Comparison of ENCODE assay signal across 8 cellular contexts in the genomic region with DNA sequence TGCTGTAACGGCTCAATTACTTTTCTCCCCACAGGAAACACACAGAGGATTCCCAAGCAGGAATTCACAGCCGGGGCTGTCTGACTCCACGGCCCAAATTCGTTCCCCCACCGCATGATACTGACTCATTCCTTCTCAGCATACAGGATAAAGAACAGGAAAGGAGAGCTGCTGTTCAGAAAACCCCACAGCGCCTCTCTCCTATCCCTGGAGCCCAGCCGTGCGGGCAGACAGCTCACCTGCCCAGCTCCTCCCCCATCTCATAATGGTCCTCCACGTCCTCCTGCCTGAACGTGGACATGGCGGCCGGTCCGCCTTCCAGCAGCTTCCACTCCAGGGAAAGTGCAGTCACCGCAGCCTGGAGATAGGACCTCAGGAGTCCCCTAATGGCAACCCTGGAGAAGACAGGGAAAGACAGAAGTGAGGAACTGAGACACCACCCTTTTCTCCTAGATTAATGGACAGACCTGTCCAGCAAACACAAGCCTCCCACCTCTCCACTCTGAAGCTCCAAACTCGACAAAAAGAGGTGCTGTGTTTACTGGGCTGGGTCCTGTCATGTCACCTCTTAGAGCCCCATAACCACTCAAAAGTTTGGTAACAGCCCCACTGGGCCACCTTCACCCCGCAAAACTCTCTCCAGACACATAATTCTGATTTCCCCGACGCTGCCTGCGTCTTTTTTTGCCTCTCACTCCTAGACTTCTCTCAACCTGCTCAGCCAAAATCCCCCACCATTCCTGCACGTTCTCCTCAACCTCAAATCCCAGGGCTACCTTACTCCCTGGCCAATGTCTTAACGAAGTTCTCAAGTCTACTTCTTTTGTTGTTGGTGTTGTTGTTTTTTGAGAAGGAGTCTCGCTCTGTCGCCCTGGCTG. TPM values are rescaled to one million over a fixed set of nuclear protein-coding genes. Genes with fewer than 3 reads are reported as not detected.
DNase-seq lines count a peak whose midpoint lies in the region; ATAC-seq, FAIRE-seq and TF ChIP-seq lines count a peak whose summit lies in the region.

No MANE protein-coding gene starts in this region.

- DNase-seq in GOT3 (lab: John Stamatoyannopoulos, UW): peak; percentile 52
- peak; percentile 97 for DNase-seq in RCC 7860 (ENCODE audit: low spot score)
- peak; percentile 51 for DNase-seq in endothelial cell (ENCODE audit: low spot score)
- no peak for DNase-seq in natural killer cell
- DNase-seq in NK-92 (lab: John Stamatoyannopoulos, UW; ENCODE audit: unreplicated experiment): no peak
- no peak for DNase-seq in amygdala (lab: John Stamatoyannopoulos, UW)
- no peak for DNase-seq in stimulated activated CD4-positive, alpha-beta T cell treated with anti-CD3 and anti-CD28 coated beads, Interleukin-2, amount 100 ng/mL, for 48 hours

- H3K9me3 Mint-ChIP-seq in endothelial cell (ENCODE audit: unreplicated experiment): no peaks in the 10 kb centered on the region
- H3K9me3 Mint-ChIP-seq in natural killer cell: no peaks in the 10 kb centered on the region

- H3K36me3 Mint-ChIP-seq in endothelial cell (ENCODE audit: low read depth, unreplicated experiment): peaks cover 32% of the 10 kb centered on the region
- no peaks in the 10 kb centered on the region for H3K36me3 Mint-ChIP-seq in natural killer cell

- H3K4me1 Mint-ChIP-seq in endothelial cell (ENCODE audit: unreplicated experiment): peaks cover 30% of the 10 kb centered on the region
- peaks cover 22 to 29% of the 10 kb centered on the region in 2 donors for H3K4me1 Mint-ChIP-seq in natural killer cell

- peak overlapping the region; percentile 98 for H3K27ac Mint-ChIP-seq in endothelial cell (ENCODE audit: unreplicated experiment)
- peak overlapping the region; percentile 77 to 87 for H3K27ac Mint-ChIP-seq in natural killer cell

- FAIRE-seq in RCC 7860 (lab: Jason Lieb, UNC): peak; percentile 89

- TF ChIP-seq CTCF in endothelial cell (IDR thresholded peaks at IDR 0.05; ENCODE audit: unreplicated experiment) (no peak), natural killer cell (IDR thresholded peaks at IDR 0.05) (no peak)

- intact Hi-C loops in natural killer cell (cut with micrococcal nuclease): no loop called here

- ATAC-seq in natural killer cell (no peak), HG03045 (IDR thresholded peaks at IDR 0.05; ENCODE audit: unreplicated experiment) (no peak)

- H3K4me3 Mint-ChIP-seq in endothelial cell (ENCODE audit: unreplicated experiment) (peak overlapping the region; percentile 97), natural killer cell (peak overlapping the region; percentile 91)

- H3K27me3 Mint-ChIP-seq in endothelial cell (ENCODE audit: unreplicated experiment) (peaks cover 16% of the 10 kb centered on the region), natural killer cell (ENCODE audit: low read depth in 2 of 2) (no peaks in the 10 kb centered on the region)

RNA-seq across cellular contexts. Expression of a gene that starts 1.2 kb away (rescaled TPM):
- total RNA-seq in endothelial cell (ENCODE audit: unreplicated experiment): 316 TPM
- 10 to 100 TPM; 54.3 to 66.4 (median 58.1) TPM for total RNA-seq in natural killer cell

RNA-seq across cellular contexts. Expression of a gene that starts 15.6 kb away (rescaled TPM):
- total RNA-seq in endothelial cell (ENCODE audit: unreplicated experiment): 2,896 TPM
- total RNA-seq in natural killer cell: 1,000 to 10,000 TPM; 1,302 to 1,442 (median 1,437) TPM

RNA-seq across cellular contexts. Expression of a gene that starts 36.8 kb away (rescaled TPM):
- total RNA-seq in endothelial cell (ENCODE audit: unreplicated experiment) (1.4 TPM), natural killer cell (not detected)

RNA-seq across cellular contexts. Expression of a gene that starts 37.9 kb away (rescaled TPM):
- total RNA-seq in endothelial cell (ENCODE audit: unreplicated experiment): 41.2 TPM
- 10 to 100 TPM; 25.4 to 39.4 (median 26.8) TPM for total RNA-seq in natural killer cell

Comparison
In these comparisons a context has a peak if more than half of its experiments do, and no peak if none do; other contexts are left out.
1. DNase-seq: peak in GOT3 (single experiment), RCC 7860 (single experiment) and endothelial cell (single experiment); none in natural killer cell (single experiment), NK-92 (single experiment), amygdala (0 of 56) and stimulated activated CD4-positive, alpha-beta T cell treated with anti-CD3 and anti-CD28 coated beads, Interleukin-2, amount 100 ng/mL, for 48 hours (0 of 2).